ENCODE assay signal across 8 cellular contexts in the genomic region with DNA sequence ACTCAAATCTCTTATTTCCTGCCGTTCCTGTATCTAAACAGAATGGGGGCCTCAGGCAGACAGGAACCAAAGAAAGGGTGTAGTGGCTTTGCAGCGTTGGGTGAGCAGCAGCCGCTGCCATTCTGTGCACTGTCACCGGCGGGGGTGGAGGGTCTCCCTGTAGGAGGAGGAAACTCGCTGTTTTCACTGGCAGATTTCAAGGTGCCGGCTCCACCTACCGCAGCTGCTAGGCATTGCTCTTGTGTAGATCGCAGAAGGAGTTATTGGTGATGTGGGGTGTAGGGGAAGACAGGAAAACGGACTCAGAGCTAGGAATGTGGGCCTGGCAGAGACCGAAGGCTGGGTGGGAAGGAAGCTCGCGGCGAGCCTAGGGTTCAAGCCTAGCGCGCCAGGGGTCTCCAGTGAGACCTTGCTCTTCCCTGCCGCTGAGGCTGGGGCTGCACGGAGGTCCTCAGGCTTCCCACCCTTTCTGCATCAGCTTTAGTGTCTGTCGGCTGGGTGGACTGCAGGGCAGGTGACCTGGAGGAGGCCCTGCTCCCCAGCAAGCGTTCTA. TPM values are rescaled to one million over a fixed set of nuclear protein-coding genes. Genes with fewer than 3 reads are reported as not detected.
A peak's percentile ranks its signal among the peaks of the same experiment; 100 is the strongest.
DNase-seq lines count a peak whose midpoint lies in the region; ATAC-seq, FAIRE-seq and TF ChIP-seq lines count a peak whose summit lies in the region.

No MANE protein-coding gene starts in this region.

- ATAC-seq in GM21619 (IDR thresholded peaks at IDR 0.05; ENCODE audit: unreplicated experiment) = no peak

- peak overlapping the region; percentile 26 for H3K4me3 Mint-ChIP-seq in activated CD4-positive, alpha-beta T cell treated with anti-CD3 and anti-CD28 coated beads, Interleukin-2, amount 10 ng/mL, durations not matched to agents 7 days and 5 days
- peak overlapping the region; percentile 50 for H3K4me3 Mint-ChIP-seq in dendritic cell treated with granulocyte-macrophage colony-stimulating factor and Interleukin-4, amounts not matched to agents 40 ng/mL and 50 ng/mL, for 4 days

- H3K4me3 ChIP-seq in lower leg skin (ENCODE audit: low read depth, poor library complexity, severe bottlenecking) = no peak overlapping the region

- POLR2A ChIA-PET in activated CD4-positive, alpha-beta T cell treated with anti-CD3 and anti-CD28 coated beads, Interleukin-2, amount 10 ng/mL, durations not matched to agents 7 days and 5 days (lab: Charles Lee) = no interaction called here

- peaks cover 16% of the 10 kb centered on the region for H3K4me1 Mint-ChIP-seq in activated CD4-positive, alpha-beta T cell treated with anti-CD3 and anti-CD28 coated beads, Interleukin-2, amount 10 ng/mL, durations not matched to agents 7 days and 5 days
- peaks cover 12% of the 10 kb centered on the region for H3K4me1 Mint-ChIP-seq in dendritic cell treated with granulocyte-macrophage colony-stimulating factor and Interleukin-4, amounts not matched to agents 40 ng/mL and 50 ng/mL, for 4 days (ENCODE audit: low read depth)

- CTCF ChIA-PET in activated CD4-positive, alpha-beta T cell treated with anti-CD3 and anti-CD28 coated beads, Interleukin-2, amount 10 ng/mL, durations not matched to agents 7 days and 5 days (lab: Charles Lee) = interaction anchor here (1.5 kb wide), 1 partner anchor 17 kb away, joined by 3 read pairs; no protein-coding TSS in a partner anchor

- DNase-seq in AG08396 (ENCODE audit: low spot score) = peak; percentile 81
- peak; percentile 87 for DNase-seq in H54 (ENCODE audit: insufficient read length, low spot score)
- DNase-seq in NCI-H510A (lab: John Stamatoyannopoulos, UW) = peak; percentile 81
- peak; percentile 65 for DNase-seq in activated CD4-positive, alpha-beta T cell treated with anti-CD3 and anti-CD28 coated beads, Interleukin-2, amount 10 ng/mL, durations not matched to agents 7 days and 5 days
- peak; percentile 68 to 94 for DNase-seq in lower leg skin (ENCODE audit: low spot score in 2 of 2)
- DNase-seq in stimulated activated CD4-positive, alpha-beta T cell treated with anti-CD3 and anti-CD28 coated beads, Interleukin-4, amount 100 ng/mL, for 1 hour = peak; percentile 79

- WGBS in lower leg skin, 2 donors = 5% methylated on average over 20 of the region's 20 CpGs

- H3K36me3 Mint-ChIP-seq in activated CD4-positive, alpha-beta T cell treated with anti-CD3 and anti-CD28 coated beads, Interleukin-2, amount 10 ng/mL, durations not matched to agents 7 days and 5 days (ENCODE audit: low read depth) = peaks cover 3% of the 10 kb centered on the region
- peaks cover 7% of the 10 kb centered on the region for H3K36me3 Mint-ChIP-seq in dendritic cell treated with granulocyte-macrophage colony-stimulating factor and Interleukin-4, amounts not matched to agents 40 ng/mL and 50 ng/mL, for 4 days (ENCODE audit: low read depth)

- intact Hi-C loops in dendritic cell treated with granulocyte-macrophage colony-stimulating factor and Interleukin-4, amounts not matched to agents 40 ng/mL and 50 ng/mL, for 4 days (cut with micrococcal nuclease) = loop anchor here (10.0 kb wide), 1 partner anchor 290 kb away; no protein-coding TSS in a partner anchor
- intact Hi-C loops in lower leg skin (cut with DNase I; ENCODE audit: low total_unique reads) = no loop called here

- H3K27ac Mint-ChIP-seq in activated CD4-positive, alpha-beta T cell treated with anti-CD3 and anti-CD28 coated beads, Interleukin-2, amount 10 ng/mL, durations not matched to agents 7 days and 5 days = peak overlapping the region; percentile 59
- peak overlapping the region; percentile 14 for H3K27ac Mint-ChIP-seq in dendritic cell treated with granulocyte-macrophage colony-stimulating factor and Interleukin-4, amounts not matched to agents 40 ng/mL and 50 ng/mL, for 4 days

- FAIRE-seq in H54 (lab: Jason Lieb, UNC) = no peak

- peak in 1 of 3 donors; percentile 20 for TF ChIP-seq CTCF in lower leg skin (IDR thresholded peaks at IDR 0.05)

- H3K27me3 Mint-ChIP-seq in activated CD4-positive, alpha-beta T cell treated with anti-CD3 and anti-CD28 coated beads, Interleukin-2, amount 10 ng/mL, durations not matched to agents 7 days and 5 days = peaks cover 3% of the 10 kb centered on the region
- H3K27me3 Mint-ChIP-seq in dendritic cell treated with granulocyte-macrophage colony-stimulating factor and Interleukin-4, amounts not matched to agents 40 ng/mL and 50 ng/mL, for 4 days = peaks cover 12% of the 10 kb centered on the region

- H3K9me3 Mint-ChIP-seq in activated CD4-positive, alpha-beta T cell treated with anti-CD3 and anti-CD28 coated beads, Interleukin-2, amount 10 ng/mL, durations not matched to agents 7 days and 5 days = no peaks in the 10 kb centered on the region
- H3K9me3 Mint-ChIP-seq in dendritic cell treated with granulocyte-macrophage colony-stimulating factor and Interleukin-4, amounts not matched to agents 40 ng/mL and 50 ng/mL, for 4 days = no peaks in the 10 kb centered on the region

- TF ChIP-seq POLR2A in H54 (IDR thresholded peaks at IDR 0.05; ENCODE audit: low read depth, low read length) (no peak), lower leg skin (IDR thresholded peaks at IDR 0.05) (no peak)

RNA-seq across cellular contexts. Expression of a gene that starts 20.8 kb away (rescaled TPM):
- total RNA-seq in activated CD4-positive, alpha-beta T cell treated with anti-CD3 and anti-CD28 coated beads, Interleukin-2, amount 10 ng/mL, durations not matched to agents 7 days and 5 days = 100 to 1,000 TPM; 190 to 201 TPM
- total RNA-seq in lower leg skin = 100 to 1,000 TPM; 115 to 162 (median 139) TPM
